Comparison of ENCODE assay signal across 9 cellular contexts in the genomic region with DNA sequence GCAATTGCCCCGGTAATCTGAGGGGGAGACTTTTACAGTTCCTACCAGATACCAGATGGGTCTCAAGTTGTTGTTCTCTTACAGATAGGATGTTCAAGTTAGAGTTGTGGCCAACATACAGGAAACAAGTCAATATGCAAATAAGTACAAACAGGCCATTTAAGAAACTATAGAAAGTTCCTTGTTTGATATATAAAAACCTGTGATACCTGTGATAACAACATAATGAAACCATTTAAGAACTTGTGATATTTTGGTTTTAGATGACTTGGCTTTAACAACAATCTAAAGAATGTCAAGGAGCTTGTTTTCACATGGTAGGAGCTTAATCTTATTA. TPM values are rescaled to one million over a fixed set of nuclear protein-coding genes. Genes with fewer than 3 reads are reported as not detected.
DNase-seq lines count a peak whose midpoint lies in the region; ATAC-seq, FAIRE-seq and TF ChIP-seq lines count a peak whose summit lies in the region.
"Had no signal": no experiment of that assay in that cellular context is flagged by ENCODE, and none has a peak within 500 bp of the region (broad histone marks: within the 10 kb centered on the region; RNA-seq: fewer than 3 reads in every experiment).

No MANE protein-coding gene starts in this region.

- no peak for DNase-seq in A673 (ENCODE audit: low spot score)
- DNase-seq in colonic mucosa, result no peak
- DNase-seq in foreskin melanocyte, result no peak
- DNase-seq in activated effector memory CD4-positive, alpha-beta T cell treated with Interleukin-2 at 50 U/mL for 16 hours, result no peak
- DNase-seq in kidney, result no peak
- no peak for DNase-seq in NCI-H187 (lab: John Stamatoyannopoulos, UW)

- H3K4me3 ChIP-seq in A673 (ENCODE audit: low read depth, low read length, poor library complexity, severe bottlenecking) (no peak overlapping the region), colonic mucosa (no peak overlapping the region), kidney (ENCODE audit: low read length in 2 of 2) (no peak overlapping the region)
- H3K4me3 ChIP-seq: SK-N-MC had no signal

- H3K27ac ChIP-seq in A673 (ENCODE audit: low read depth, low read length, poor library complexity, severe bottlenecking), result peak overlapping the region; percentile 3
- H3K27ac ChIP-seq in colonic mucosa, result peak overlapping the region; percentile 50
- H3K27ac ChIP-seq in kidney (ENCODE audit: low read depth in 2 of 2, low read length in 2 of 2), result no peak overlapping the region
- H3K27ac ChIP-seq: SK-N-MC had no signal

- H3K4me1 ChIP-seq in A673 (ENCODE audit: insufficient read depth, low read length, poor library complexity, severe bottlenecking) (peaks cover 38% of the 10 kb centered on the region), colonic mucosa (peaks cover 6% of the 10 kb centered on the region), kidney (ENCODE audit: control insufficient read depth in 1 of 2, insufficient read depth in 1 of 2, low read depth in 1 of 2, low read length in 2 of 2) (peaks cover 0 to 10% of the 10 kb centered on the region in 2 donors)

- no peak for TF ChIP-seq CTCF in A673 (conservative IDR thresholded peaks at IDR 0.05; ENCODE audit: low read depth, low read length)
- no peak for TF ChIP-seq CTCF in colonic mucosa (IDR thresholded peaks at IDR 0.05)
- TF ChIP-seq CTCF in kidney (IDR thresholded peaks at IDR 0.05; ENCODE audit: borderline replicate concordance, extremely low read depth, insufficient read depth), result no peak

- CTCF ChIA-PET in A673 (lab: Charles Lee), result no interaction called here

- ATAC-seq in GM19351 (IDR thresholded peaks at IDR 0.05; ENCODE audit: unreplicated experiment), result peak; percentile 60
- peak; percentile 59 for ATAC-seq in HG03378 (IDR thresholded peaks at IDR 0.05; ENCODE audit: unreplicated experiment)

- intact Hi-C loops in A673 (cut with micrococcal nuclease; ENCODE audit: unreplicated experiment), result no loop called here
- intact Hi-C loops in colonic mucosa (cut with DNase I), result no loop called here
- intact Hi-C loops in kidney (cut with DNase I), result no loop called here

- POLR2A ChIA-PET in A673 (lab: Charles Lee; ENCODE audit: low non-redundant PET), result no interaction called here

- H3K36me3 ChIP-seq in A673 (ENCODE audit: insufficient read depth, low read length, poor library complexity, severe bottlenecking), result peaks cover 3% of the 10 kb centered on the region
- H3K36me3 ChIP-seq in colonic mucosa, result no peaks in the 10 kb centered on the region
- peaks cover 3 to 5% of the 10 kb centered on the region in 2 donors for H3K36me3 ChIP-seq in kidney (ENCODE audit: control insufficient read depth in 1 of 2, insufficient read depth in 2 of 2, low read length in 2 of 2)

- H3K9me3 ChIP-seq in A673 (ENCODE audit: low read depth, low read length, poor library complexity, severe bottlenecking) (no peaks in the 10 kb centered on the region), colonic mucosa (no peaks in the 10 kb centered on the region), kidney (ENCODE audit: control insufficient read depth in 1 of 2, low read length in 2 of 2) (no peaks in the 10 kb centered on the region)

- no TSS peak for BruUV-seq in A673 (replicated peaks; lab: Mats Ljungman, UMichigan)

- H3K27me3 ChIP-seq in A673 (replicated peaks; ENCODE audit: insufficient read depth, low read depth, low read length, poor library complexity), result no peaks in the 10 kb centered on the region
- H3K27me3 ChIP-seq in colonic mucosa, result no peaks in the 10 kb centered on the region

- H3K9ac ChIP-seq in colonic mucosa (ENCODE audit: low read depth in 2 of 2, low read length in 2 of 2) (no peak overlapping the region), kidney (ENCODE audit: low read length in 2 of 2) (no peak overlapping the region)

- no peak for FAIRE-seq in kidney (lab: Jason Lieb, UNC)

RNA-seq across cellular contexts. Expression of gene CDR2, which starts 16.8 kb away (rescaled TPM):
- total RNA-seq in A673 (2021) (34.5 and 40.5 TPM in 2 replicates), colonic mucosa (10 to 100 TPM; 24.0 to 31.5 TPM), kidney (29.6 TPM)
- 14.4 TPM for polyA plus RNA-seq in kidney (ENCODE audit: insufficient read depth, low read depth, low replicate concordance)

Comparison
In these comparisons a context has a peak if more than half of its experiments do, and no peak if none do; other contexts are left out.
1. H3K27ac ChIP-seq: peak in A673 (single experiment) and colonic mucosa (single experiment); none in kidney (0 of 2).